Comparison of ENCODE assay signal across 8 cellular contexts in the genomic region with DNA sequence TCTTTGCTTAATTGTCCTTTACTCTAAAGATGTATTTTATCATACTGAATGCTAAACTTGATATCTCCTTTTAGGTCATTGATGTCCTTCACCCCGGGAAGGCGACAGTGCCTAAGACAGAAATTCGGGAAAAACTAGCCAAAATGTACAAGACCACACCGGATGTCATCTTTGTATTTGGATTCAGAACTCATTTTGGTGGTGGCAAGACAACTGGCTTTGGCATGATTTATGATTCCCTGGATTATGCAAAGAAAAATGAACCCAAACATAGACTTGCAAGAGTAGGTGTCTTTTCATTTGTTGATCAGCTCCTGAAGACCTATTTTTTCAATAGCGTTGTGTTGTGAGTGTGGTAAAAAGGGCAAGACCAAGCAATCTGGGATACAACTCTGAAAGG. TPM values are rescaled to one million over a fixed set of nuclear protein-coding genes. Genes with fewer than 3 reads are reported as not detected.
DNase-seq lines count a peak whose midpoint lies in the region; ATAC-seq and TF ChIP-seq lines count a peak whose summit lies in the region.
"Had no signal": no experiment of that assay in that cellular context is flagged by ENCODE, and none has a peak within 500 bp of the region (broad histone marks: within the 10 kb centered on the region; RNA-seq: fewer than 3 reads in every experiment).

No MANE protein-coding gene starts in this region.

- POLR2A ChIA-PET in PC-9 (lab: Charles Lee; ENCODE audit: unreplicated experiment), result interaction anchor here (0.6 kb wide), 1 partner anchor 589 kb away, joined by 3 read pairs; no protein-coding TSS in a partner anchor

- H3K27ac Mint-ChIP-seq in endothelial cell (ENCODE audit: unreplicated experiment), result peak overlapping the region; percentile 34

- H3K4me3 ChIP-seq in GM23248 (peak overlapping the region; percentile 97), PC-9 (peak overlapping the region; percentile 86), psoas muscle (peak overlapping the region; percentile 84)

- WGBS in GM23248 (ENCODE audit: low coverage in 1 of 2, low lambda C conversion rate in 2 of 2, missing lambda C conversion rate in 2 of 2), 2 experiments, result 85 to 86% methylated on average over 5 of the region's 5 CpGs
- 76 to 92% (median 84%) methylated on average over 5 of the region's 5 CpGs for WGBS in psoas muscle, 3 donors

- peaks cover 64% of the 10 kb centered on the region for H3K79me2 ChIP-seq in GM23248 (ENCODE audit: insufficient read depth)
- H3K79me2 ChIP-seq in PC-9 (ENCODE audit: low read depth), result peaks cover 68% of the 10 kb centered on the region

- H3K4me1 ChIP-seq in GM23248 (ENCODE audit: insufficient read depth) (peaks cover 32% of the 10 kb centered on the region), PC-9 (replicated peaks; ENCODE audit: insufficient read depth) (peaks cover 39% of the 10 kb centered on the region), psoas muscle (peaks cover 52% of the 10 kb centered on the region)

- H3K4me2 ChIP-seq in GM23248 (ENCODE audit: unreplicated experiment) (peak overlapping the region; percentile 98), PC-9 (peak overlapping the region; percentile 95)

- DNase-seq in GM23248 (no peak), PC-9 (no peak), endothelial cell (ENCODE audit: low spot score) (no peak), psoas muscle (no peak), AG20443 (ENCODE audit: low spot score) (no peak)
- DNase-seq: GOT3 had no signal

- H3K9me3 ChIP-seq in GM23248 (ENCODE audit: low read depth), result no peaks in the 10 kb centered on the region
- H3K9me3 ChIP-seq in PC-9 (ENCODE audit: insufficient read depth, low read depth), result no peaks in the 10 kb centered on the region
- no peaks in the 10 kb centered on the region for H3K9me3 ChIP-seq in psoas muscle

- H3K9me2 ChIP-seq in GM23248 (ENCODE audit: insufficient read depth) (no peaks in the 10 kb centered on the region), PC-9 (ENCODE audit: insufficient read depth) (no peaks in the 10 kb centered on the region)

- H3K9me3 Mint-ChIP-seq in endothelial cell (ENCODE audit: unreplicated experiment), result no peaks in the 10 kb centered on the region

- intact Hi-C loops in PC-9 (cut with micrococcal nuclease; ENCODE audit: unreplicated experiment), result no loop called here
- intact Hi-C loops in psoas muscle (cut with DNase I), result no loop called here

- no peaks in the 10 kb centered on the region for H3K27me3 ChIP-seq in GM23248 (replicated peaks; ENCODE audit: insufficient read depth)
- H3K27me3 ChIP-seq in PC-9 (ENCODE audit: insufficient read depth, low read depth), result no peaks in the 10 kb centered on the region
- no peaks in the 10 kb centered on the region for H3K27me3 ChIP-seq in psoas muscle (ENCODE audit: insufficient read depth in 3 of 3, low read length in 2 of 3)

- H3K4me3 Mint-ChIP-seq in endothelial cell (ENCODE audit: unreplicated experiment), result peak overlapping the region; percentile 63

- no peak for ATAC-seq in psoas muscle
- no peak for ATAC-seq in GM21825 (IDR thresholded peaks at IDR 0.05; ENCODE audit: unreplicated experiment)
- ATAC-seq in GM18498 (IDR thresholded peaks at IDR 0.05; ENCODE audit: unreplicated experiment), result no peak

- H3K9ac ChIP-seq in GM23248, result peak overlapping the region; percentile 89

- H3K27ac ChIP-seq in GM23248, result no peak overlapping the region
- no peak overlapping the region; the same call in 1 of the 2 replicates for H3K27ac ChIP-seq in PC-9
- peak overlapping the region; percentile 83 for H3K27ac ChIP-seq in psoas muscle

- CTCF ChIA-PET in PC-9 (lab: Charles Lee), result no interaction called here

- peaks cover 17% of the 10 kb centered on the region for H3K4me1 Mint-ChIP-seq in endothelial cell (ENCODE audit: unreplicated experiment)

- peaks cover 58% of the 10 kb centered on the region for H3K36me3 ChIP-seq in GM23248 (ENCODE audit: low read depth)
- peaks cover 61% of the 10 kb centered on the region for H3K36me3 ChIP-seq in PC-9 (ENCODE audit: low read depth)
- H3K36me3 ChIP-seq in psoas muscle (ENCODE audit: insufficient read depth in 1 of 2, low read depth in 1 of 2), result peaks cover 17 to 56% of the 10 kb centered on the region in 2 donors

- BruUV-seq in PC-9 (replicated peaks; lab: Mats Ljungman, UMichigan), result no TSS peak

- H2AFZ ChIP-seq in GM23248 (no peak overlapping the region), PC-9 (no peak overlapping the region)

- H4K20me1 ChIP-seq in GM23248 (ENCODE audit: insufficient read depth) (peaks cover 29% of the 10 kb centered on the region), PC-9 (ENCODE audit: insufficient read depth) (peaks cover 60% of the 10 kb centered on the region)

- TF ChIP-seq CTCF in PC-9 (conservative IDR thresholded peaks at IDR 0.05) (no peak), endothelial cell (IDR thresholded peaks at IDR 0.05; ENCODE audit: unreplicated experiment) (no peak), psoas muscle (IDR thresholded peaks at IDR 0.05) (no peak)

- H3K36me3 Mint-ChIP-seq in endothelial cell (ENCODE audit: low read depth, unreplicated experiment), result peaks cover 24% of the 10 kb centered on the region

- peaks cover 60% of the 10 kb centered on the region for H3F3A ChIP-seq in GM23248 (ENCODE audit: insufficient read depth)
- H3F3A ChIP-seq in PC-9 (ENCODE audit: insufficient read depth, low read depth), result peaks cover 73% of the 10 kb centered on the region

- H3K27me3 Mint-ChIP-seq in endothelial cell (ENCODE audit: unreplicated experiment), result no peaks in the 10 kb centered on the region

- in situ Hi-C loops in GM23248 (cut with MboI), result no loop called here

RNA-seq across cellular contexts. Expression of a gene that starts 1.8 kb away (rescaled TPM):
- total RNA-seq in GM23248 (2014; rRNA removed; shearing (Covaris generic)), result 1,265 and 1,653 TPM in 2 replicates
- polyA plus RNA-seq in GM23248 (2016; fragmentation: Nextera tagmentation; extraction: Ambion mirVana) (660 and 669 TPM in 2 replicates), psoas muscle (1,000 to 10,000 TPM; 2,584 to 4,077 (median 3,663) TPM)
- total RNA-seq in PC-9 (2021) (1,719 and 2,068 TPM in 2 replicates), endothelial cell (ENCODE audit: unreplicated experiment) (1,458 TPM), psoas muscle (1,000 to 10,000 TPM in 3 of 4 donors, 100 to 1,000 TPM in 1; 980 to 1,456 (median 1,110) TPM)

RNA-seq across cellular contexts. Expression of a gene that starts 6.1 kb away (rescaled TPM):
- 9.2 and 9.6 TPM in 2 replicates for total RNA-seq in GM23248 (2014; rRNA removed; shearing (Covaris generic))
- polyA plus RNA-seq in GM23248 (2016; fragmentation: Nextera tagmentation; extraction: Ambion mirVana) (11.9 and 12.8 TPM in 2 replicates), psoas muscle (10 to 100 TPM in 1 of 3 donors, 1 to 10 TPM in 2; 5.2 to 14.2 (median 8.9) TPM)
- total RNA-seq in PC-9 (2021) (13.1 and 14.9 TPM in 2 replicates), endothelial cell (ENCODE audit: unreplicated experiment) (18.4 TPM), psoas muscle (10 to 100 TPM; 11.8 to 16.5 (median 14.1) TPM)
